ENCODE assay signal across 9 cellular contexts in the genomic region with DNA sequence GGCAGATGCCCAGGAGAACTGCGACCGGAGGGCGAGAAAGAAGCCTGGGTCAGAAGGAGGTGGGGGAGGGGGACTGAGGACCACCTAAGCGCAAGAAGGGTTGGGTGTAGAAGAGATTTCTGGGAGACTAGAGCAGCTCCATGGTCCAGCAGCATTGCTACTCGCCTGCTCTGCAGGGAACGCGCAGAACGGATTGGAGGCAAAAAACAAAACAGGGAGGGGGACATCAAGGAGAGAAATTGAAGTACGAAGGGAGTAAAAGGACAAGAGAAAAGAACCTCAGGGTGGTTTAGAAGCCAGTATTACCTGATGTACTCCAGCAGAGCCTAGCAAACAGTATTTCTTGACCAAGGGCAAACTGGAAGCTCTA. TPM values are rescaled to one million over a fixed set of nuclear protein-coding genes. Genes with fewer than 3 reads are reported as not detected.
DNase-seq lines count a peak whose midpoint lies in the region; ATAC-seq and TF ChIP-seq lines count a peak whose summit lies in the region.
"Had no signal": no experiment of that assay in that cellular context is flagged by ENCODE, and none has a peak within 500 bp of the region (broad histone marks: within the 10 kb centered on the region; RNA-seq: fewer than 3 reads in every experiment).

No MANE protein-coding gene starts in this region.

- H3K4me3 Mint-ChIP-seq in Calu3 (ENCODE audit: low read depth, unreplicated experiment) (peak overlapping the region; percentile 73), memory B cell (peak overlapping the region; percentile 91)

- no peaks in the 10 kb centered on the region for H3K36me3 ChIP-seq in urinary bladder (ENCODE audit: insufficient read depth)

- H3K27me3 Mint-ChIP-seq in Calu3 (ENCODE audit: unreplicated experiment): peaks cover 21% of the 10 kb centered on the region
- no peaks in the 10 kb centered on the region for H3K27me3 Mint-ChIP-seq in memory B cell

- no TSS peak for BruUV-seq in Calu3 (replicated peaks; lab: Mats Ljungman, UMichigan)

- CTCF ChIA-PET in Calu3 (lab: Charles Lee): interaction anchor here (0.6 to 2.0 kb wide), 4 partner anchors 14 to 600 kb away, joined by 4 to 19 read pairs (median 8); no protein-coding TSS in a partner anchor

- peak overlapping the region; percentile 94 for H3K4me3 ChIP-seq in urinary bladder (ENCODE audit: low read depth, low read length)

- H3K9me3 Mint-ChIP-seq in Calu3 (ENCODE audit: low read depth, unreplicated experiment) (no peaks in the 10 kb centered on the region), memory B cell (no peaks in the 10 kb centered on the region)

- intact Hi-C loops in Calu3 (cut with micrococcal nuclease; ENCODE audit: unreplicated experiment): no loop called here

- H3K36me3 Mint-ChIP-seq in Calu3 (ENCODE audit: insufficient read depth, unreplicated experiment): peaks cover 24% of the 10 kb centered on the region
- peaks cover 2% of the 10 kb centered on the region for H3K36me3 Mint-ChIP-seq in memory B cell

- H3K27ac Mint-ChIP-seq in Calu3 (ENCODE audit: unreplicated experiment) (no peak overlapping the region), memory B cell (peak overlapping the region; percentile 76)

- WGBS in urinary bladder: 3% methylated on average over 9 of the region's 9 CpGs

- peaks cover 34% of the 10 kb centered on the region for H3K4me1 Mint-ChIP-seq in Calu3 (ENCODE audit: low read depth, unreplicated experiment)
- peaks cover 48% of the 10 kb centered on the region for H3K4me1 Mint-ChIP-seq in memory B cell

- H3K27ac ChIP-seq in urinary bladder (ENCODE audit: low read depth): no peak overlapping the region

- no peak for ATAC-seq in memory B cell (ENCODE audit: low read depth)

- H3K4me1 ChIP-seq in urinary bladder (ENCODE audit: insufficient read depth): peaks cover 2% of the 10 kb centered on the region

- TF ChIP-seq CTCF in Calu3 (IDR thresholded peaks at IDR 0.05; ENCODE audit: unreplicated experiment): no peak

- DNase-seq in Calu3 (no peak), NCI-H1105 (lab: John Stamatoyannopoulos, UW) (peak; percentile 50), cerebellar cortex (ENCODE audit: low spot score) (peak; percentile 80), memory B cell (ENCODE audit: low spot score in 2 of 2) (no peak), islet precursor cell (no peak), T1000 (lab: John Stamatoyannopoulos, UW) (no peak)
- DNase-seq in NK-92 treated with Interleukin-12 subunit alpha and Interleukin-12 subunit beta, amount 100 ng/mL, for 24 hours (lab: John Stamatoyannopoulos, UW): no peak

RNA-seq across cellular contexts. Expression of a gene that starts 0.5 kb away (rescaled TPM):
- total RNA-seq in Calu3 (2022): 35.3 and 42.2 TPM in 2 replicates
- 39.1 TPM for total RNA-seq in urinary bladder
- 39.4 TPM for polyA plus RNA-seq in urinary bladder

RNA-seq across cellular contexts. Expression of a gene that starts 23.4 kb away (rescaled TPM):
- total RNA-seq in Calu3 (2022): not detected in 2 replicates
- total RNA-seq in urinary bladder: not detected
- polyA plus RNA-seq in urinary bladder: not detected
- total RNA-seq: pulmonary artery endothelial cell had no signal

RNA-seq across cellular contexts. Expression of a gene that starts 47.4 kb away (rescaled TPM):
- total RNA-seq in Calu3 (2022) (0.83 TPM in 1 of 2 replicates, not detected in the other), urinary bladder (not detected)
- polyA plus RNA-seq in urinary bladder: not detected
- total RNA-seq: pulmonary artery endothelial cell had no signal

RNA-seq across cellular contexts. Expression of a gene that starts 48.6 kb away (rescaled TPM):
- total RNA-seq in Calu3 (2022) (not detected in 2 replicates), urinary bladder (not detected)
- not detected for polyA plus RNA-seq in urinary bladder
- total RNA-seq: pulmonary artery endothelial cell had no signal

Comparison
In these comparisons a context has a peak if more than half of its experiments do, and no peak if none do; other contexts are left out.
1. DNase-seq: peak in NCI-H1105 (single experiment) and cerebellar cortex (single experiment); none in Calu3 (single experiment), memory B cell (0 of 2), NK-92 treated with Interleukin-12 subunit alpha and Interleukin-12 subunit beta, amount 100 ng/mL, for 24 hours (single experiment), islet precursor cell (single experiment) and T1000 (single experiment).